17 cellular contexts compared by ENCODE assay signal in genomic region chr17:39757176-39757662, GRCh38. TPM values are rescaled to one million over a fixed set of nuclear protein-coding genes. Genes with fewer than 3 reads are reported as not detected.
A peak's percentile ranks its signal among the peaks of the same experiment; 100 is the strongest.
DNase-seq lines count a peak whose midpoint lies in the region; ATAC-seq and TF ChIP-seq lines count a peak whose summit lies in the region.
"Had no signal": no experiment of that assay in that cellular context is flagged by ENCODE, and none has a peak within 500 bp of the region (broad histone marks: within the 10 kb centered on the region; RNA-seq: fewer than 3 reads in every experiment).

No MANE protein-coding gene starts in this region.

- no peaks in the 10 kb centered on the region for H3K27me3 Mint-ChIP-seq in activated naive CD4-positive, alpha-beta T cell treated with anti-CD3 and anti-CD28 coated beads, Interleukin-2, amount 50 U/mL, for 24 hours
- H3K27me3 Mint-ChIP-seq in T-cell, result no peaks in the 10 kb centered on the region

- DNase-seq in activated naive CD4-positive, alpha-beta T cell (lab: John Stamatoyannopoulos, UW), result no peak
- DNase-seq in T-cell, result no peak
- DNase-seq in effector memory CD4-positive, alpha-beta T cell, result no peak
- DNase-seq in DMS114 treated with DMSO at 0.1 percent for 48 hours (lab: John Stamatoyannopoulos, UW; ENCODE audit: unreplicated experiment), result no peak
- no peak for DNase-seq in LoVo (ENCODE audit: low spot score)
- no peak for DNase-seq in psoas muscle
- DNase-seq: foreskin melanocyte, Kasumi-1, left ventricle myocardium superior, NCI-H1436 treated with DMSO at 0.1 percent for 48 hours, NCI-H446, Right ventricle myocardium superior had no signal

- 86% methylated on average over 4 of the region's 4 CpGs for WGBS in psoas muscle, 3 donors

- H3K9me3 Mint-ChIP-seq in activated naive CD4-positive, alpha-beta T cell treated with anti-CD3 and anti-CD28 coated beads, Interleukin-2, amount 50 U/mL, for 24 hours, result no peaks in the 10 kb centered on the region
- H3K9me3 Mint-ChIP-seq in T-cell, result no peaks in the 10 kb centered on the region

- H3K4me3 ChIP-seq in effector memory CD4-positive, alpha-beta T cell (ENCODE audit: insufficient read depth, low read depth, low read length, poor library complexity, severe bottlenecking), result no peak overlapping the region
- H3K4me3 ChIP-seq in psoas muscle, result no peak overlapping the region

- H3K36me3 ChIP-seq in effector memory CD4-positive, alpha-beta T cell (ENCODE audit: control insufficient read depth, insufficient read depth, low read length), result peaks cover 11% of the 10 kb centered on the region
- no peaks in the 10 kb centered on the region for H3K36me3 ChIP-seq in psoas muscle (ENCODE audit: insufficient read depth in 1 of 2, low read depth in 1 of 2)

- peak overlapping the region; percentile 91 for H3K27ac Mint-ChIP-seq in activated naive CD4-positive, alpha-beta T cell treated with anti-CD3 and anti-CD28 coated beads, Interleukin-2, amount 50 U/mL, for 24 hours
- peak overlapping the region; percentile 98 to 99 for H3K27ac Mint-ChIP-seq in T-cell

- POLR2A ChIA-PET in T-cell (lab: Charles Lee), result no interaction called here

- H3K36me3 Mint-ChIP-seq in activated naive CD4-positive, alpha-beta T cell treated with anti-CD3 and anti-CD28 coated beads, Interleukin-2, amount 50 U/mL, for 24 hours, result peaks cover 6% of the 10 kb centered on the region
- peaks cover 16% of the 10 kb centered on the region for H3K36me3 Mint-ChIP-seq in T-cell

- H3K9me3 ChIP-seq in effector memory CD4-positive, alpha-beta T cell (ENCODE audit: control insufficient read depth, low read length), result no peaks in the 10 kb centered on the region
- H3K9me3 ChIP-seq in psoas muscle, result no peaks in the 10 kb centered on the region

- peaks cover 66% of the 10 kb centered on the region for H3K4me1 Mint-ChIP-seq in activated naive CD4-positive, alpha-beta T cell treated with anti-CD3 and anti-CD28 coated beads, Interleukin-2, amount 50 U/mL, for 24 hours
- H3K4me1 Mint-ChIP-seq in T-cell, result peaks cover 61 to 76% (median 71%) of the 10 kb centered on the region in 3 donors

- ATAC-seq in T-cell (replicated peaks in 1 of 4) (no peak), GM19463 (IDR thresholded peaks at IDR 0.05; ENCODE audit: unreplicated experiment) (no peak), psoas muscle (no peak)
- ATAC-seq: left ventricle myocardium superior had no signal

- H3K27ac ChIP-seq in effector memory CD4-positive, alpha-beta T cell (ENCODE audit: insufficient read depth, low read length, poor library complexity, severe bottlenecking), result peak overlapping the region; percentile 98
- H3K27ac ChIP-seq in psoas muscle, result no peak overlapping the region
- H3K27ac ChIP-seq: HL-60 had no signal

- no peak for TF ChIP-seq CTCF in psoas muscle (IDR thresholded peaks at IDR 0.05)

- H3K27me3 ChIP-seq in effector memory CD4-positive, alpha-beta T cell (replicated peaks; ENCODE audit: control insufficient read depth, insufficient read depth, low read length, poor library complexity, severe bottlenecking), result no peaks in the 10 kb centered on the region
- peaks cover 0 to 3% (median 0%) of the 10 kb centered on the region in 3 donors for H3K27me3 ChIP-seq in psoas muscle (ENCODE audit: insufficient read depth in 3 of 3, low read length in 2 of 3)

- peak overlapping the region; percentile 53 for H3K4me3 Mint-ChIP-seq in activated naive CD4-positive, alpha-beta T cell treated with anti-CD3 and anti-CD28 coated beads, Interleukin-2, amount 50 U/mL, for 24 hours
- H3K4me3 Mint-ChIP-seq in T-cell, result peak overlapping the region in 1 of 3 donors; percentile 69

- CTCF ChIA-PET in T-cell (lab: Charles Lee), result no interaction called here

- H3K4me1 ChIP-seq in effector memory CD4-positive, alpha-beta T cell (ENCODE audit: control insufficient read depth, insufficient read depth, low read length, poor library complexity, severe bottlenecking), result peaks cover 48% of the 10 kb centered on the region
- no peaks in the 10 kb centered on the region for H3K4me1 ChIP-seq in psoas muscle

- intact Hi-C loops in psoas muscle (cut with DNase I), result no loop called here

RNA-seq across cellular contexts. Expression of gene GRB7, which starts 19.5 kb away (rescaled TPM):
- under 1 TPM in 3 of 5 donors, not detected in 2; 0.19 to 0.41 (median 0.30) TPM for total RNA-seq in T-cell
- total RNA-seq in psoas muscle, result not detected
- under 1 TPM in 2 of 3 donors, not detected in 1; 0.06 to 0.69 TPM for polyA plus RNA-seq in psoas muscle
- total RNA-seq: endothelial cell of umbilical vein, posterior vena cava had no signal

RNA-seq across cellular contexts. Expression of gene MIEN1, which starts 26.9 kb away (rescaled TPM):
- total RNA-seq in T-cell, result 10 to 100 TPM; 30.8 to 36.9 (median 32.1) TPM
- total RNA-seq in psoas muscle, result 10 to 100 TPM; 28.2 to 44.3 (median 36.2) TPM
- 10 to 100 TPM; 42.6 to 83.9 (median 63.5) TPM for polyA plus RNA-seq in psoas muscle

RNA-seq across cellular contexts. Expression of gene ERBB2, which starts 57.4 kb away (rescaled TPM):
- total RNA-seq in T-cell (1 to 10 TPM; 4.1 to 8.8 (median 6.0) TPM), psoas muscle (10 to 100 TPM; 20.4 to 24.9 (median 21.1) TPM)
- 10 to 100 TPM in 1 of 3 donors, 1 to 10 TPM in 2; 4.0 to 11.1 (median 9.2) TPM for polyA plus RNA-seq in psoas muscle
